ENCODE assay signal across 25 cellular contexts in the genomic region with DNA sequence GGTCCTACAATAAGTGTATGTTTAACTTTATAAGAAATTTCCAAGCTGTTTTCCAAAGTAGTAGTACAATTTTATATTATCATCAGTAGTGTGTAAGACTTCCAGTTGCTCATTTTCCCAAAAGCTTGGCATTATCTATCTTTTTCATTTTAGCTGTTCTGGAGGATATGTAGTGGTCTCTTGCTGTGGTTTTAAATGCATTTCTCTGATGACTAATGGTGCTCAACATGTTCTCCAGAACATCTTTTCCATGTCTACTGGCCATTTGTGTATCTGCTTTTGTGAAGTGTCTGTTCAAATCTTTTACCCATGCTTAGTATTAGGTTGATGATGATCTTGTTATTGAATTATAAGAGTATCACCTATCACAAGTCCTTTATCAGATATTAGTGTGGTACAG. TPM values are rescaled to one million over a fixed set of nuclear protein-coding genes. Genes with fewer than 3 reads are reported as not detected.
DNase-seq lines count a peak whose midpoint lies in the region; TF ChIP-seq lines count a peak whose summit lies in the region.
"Had no signal": no experiment of that assay in that cellular context is flagged by ENCODE, and none has a peak within 500 bp of the region (broad histone marks: within the 10 kb centered on the region; RNA-seq: fewer than 3 reads in every experiment).

No MANE protein-coding gene starts in this region.

- TF ChIP-seq CTCF in AG10803 (conservative IDR thresholded peaks at IDR 0.05; ENCODE audit: low read length) (no peak), neural crest cell (conservative IDR thresholded peaks at IDR 0.05) (no peak), foreskin fibroblast (IDR thresholded peaks at IDR 0.05; ENCODE audit: low read depth, low read length) (no peak)

- DNase-seq in AG10803 (ENCODE audit: low read depth) (peak; percentile 31), HT1080 (ENCODE audit: low read depth) (peak; percentile 25), amniotic epithelial cell (ENCODE audit: low read depth) (peak; percentile 85), neural crest cell (ENCODE audit: low read depth, low spot score) (no peak), NCI-H187 (lab: John Stamatoyannopoulos, UW) (no peak), OCI-M1 (lab: John Stamatoyannopoulos, UW) (no peak), foreskin fibroblast (no peak)
- DNase-seq: DMS53; EL; GM23248; H9; MG63; NCI-H1092 treated with DMSO at 0.1 percent for 48 hours; NCI-H1436 treated with DMSO at 0.1 percent for 48 hours; NCI-H2029; NCI-H2227 treated with DMSO at 0.1 percent for 48 hours; NCI-H510A treated with DMSO at 0.1 percent for 48 hours; NCI-H748 treated with DMSO at 0.1 percent for 48 hours; NK-92 treated with Interleukin-12 subunit alpha and Interleukin-12 subunit beta, amount 100 ng/mL, for 24 hours; Peyer's patch; SJCRH30; T-cell had no signal

- H3K4me3 ChIP-seq in AG10803 (ENCODE audit: low read length) (no peak overlapping the region), foreskin fibroblast (ENCODE audit: low read depth in 1 of 2, low read length in 2 of 2) (no peak overlapping the region)
- H3K4me3 ChIP-seq: GM23248, MG63, Peyer's patch, SJCRH30 had no signal

- H3K4me1 Mint-ChIP-seq in neural crest cell = peaks cover 4% of the 10 kb centered on the region

- no peaks in the 10 kb centered on the region for H3K27me3 Mint-ChIP-seq in neural crest cell (ENCODE audit: low read depth)
- H3K27me3 Mint-ChIP-seq: B cell, IgD-negative memory B cell, T-cell had no signal

- H3K9me3 Mint-ChIP-seq in neural crest cell = no peaks in the 10 kb centered on the region
- H3K9me3 Mint-ChIP-seq: H9, IgD-negative memory B cell, T-cell had no signal

- no peak overlapping the region for H3K4me3 Mint-ChIP-seq in neural crest cell
- H3K4me3 Mint-ChIP-seq: B cell, CD14-positive monocyte, H9, T-cell had no signal

- H3K27ac Mint-ChIP-seq in neural crest cell (ENCODE audit: unreplicated experiment) = peak overlapping the region; percentile 5
- H3K27ac Mint-ChIP-seq: B cell, CD14-positive monocyte, H9, IgD-negative memory B cell, T-cell had no signal

- H3K36me3 Mint-ChIP-seq in neural crest cell (ENCODE audit: low read depth) = no peaks in the 10 kb centered on the region

RNA-seq across cellular contexts. Expression of a gene that starts 13.3 kb away (rescaled TPM):
- total RNA-seq in HT1080 (2014; rRNA removed; shearing (Covaris generic)) = 6.7 and 7.9 TPM in 2 replicates
- polyA plus RNA-seq in HT1080 (2015; cell fraction: cytosol; rRNA removed) = 17.7 and 18.5 TPM in 2 replicates
- polyA plus RNA-seq in HT1080 (2015; cell fraction: nucleus; rRNA removed) = 11.0 and 13.3 TPM in 2 replicates
- total RNA-seq in neural crest cell = not detected in 2 replicates
- total RNA-seq: GM23248, H9, SJCRH30 had no signal

Comparison
In these comparisons a context has a peak if more than half of its experiments do, and no peak if none do; other contexts are left out.
1. DNase-seq: peak in AG10803 (single experiment), HT1080 (single experiment) and amniotic epithelial cell (single experiment); none in neural crest cell (single experiment), NCI-H187 (0 of 2), OCI-M1 (single experiment) and foreskin fibroblast (0 of 2).